Comparison of ENCODE assay signal across 1 cellular context in genomic region chr6:107871512-107871911, GRCh38. TPM values are rescaled to one million over a fixed set of nuclear protein-coding genes. Genes with fewer than 3 reads are reported as not detected.
"Had no signal": no experiment of that assay in that cellular context is flagged by ENCODE, and none has a peak within 500 bp of the region (broad histone marks: within the 10 kb centered on the region; RNA-seq: fewer than 3 reads in every experiment).

No MANE protein-coding gene starts in this region.

RNA-seq across cellular contexts. Expression of gene SCML4, which starts 47.4 kb away (rescaled TPM):
- total RNA-seq: PC-9 had no signal
